1 cellular context compared by ENCODE assay signal in genomic region chr16:31712064-31712540, GRCh38.
TF ChIP-seq lines count a peak whose summit lies in the region.

No MANE protein-coding gene starts in this region.

TF ChIP-seq in HepG2, 621 proteins besides CTCF, POLR2A, EP300 and RAD21 (continues in another document):
- TF ChIP-seq ZNF567 (CRISPR knock-in tag; IDR thresholded peaks at IDR 0.05; ENCODE audit: borderline replicate concordance) (0 out of 2 replicates have a peak, but pooled peaks have one; percentile 46), ZHX1 (CRISPR knock-in tag; IDR thresholded peaks at IDR 0.05; ENCODE audit: low read depth) (0 out of 2 replicates have a peak, but pooled peaks have one; percentile 16), HINFP (CRISPR knock-in tag; IDR thresholded peaks at IDR 0.05; ENCODE audit: low read depth) (0 out of 2 replicates have a peak, but pooled peaks have one; percentile 23), CHD4 (IDR thresholded peaks at IDR 0.05; ENCODE audit: borderline replicate concordance, low read length) (no peak), ZBTB14 (CRISPR knock-in tag; IDR thresholded peaks at IDR 0.05) (no peak), PAWR (CRISPR knock-in tag; IDR thresholded peaks at IDR 0.05; ENCODE audit: borderline replicate concordance) (no peak), RBM22 (optimal IDR thresholded peaks at IDR 0.05; ENCODE audit: low read length) (peak; percentile 56), ARHGAP35 (CRISPR knock-in tag; IDR thresholded peaks at IDR 0.05; ENCODE audit: borderline replicate concordance) (no peak), ARNT2 (CRISPR knock-in tag; IDR thresholded peaks at IDR 0.05; ENCODE audit: low read depth) (0 out of 2 replicates have a peak, but pooled peaks have one; percentile 17), SSRP1 (CRISPR knock-in tag; IDR thresholded peaks at IDR 0.05) (no peak), ZNF552 (CRISPR knock-in tag; IDR thresholded peaks at IDR 0.05; ENCODE audit: borderline replicate concordance) (0 out of 2 replicates have a peak, but pooled peaks have one; percentile 8), MIER3 (CRISPR knock-in tag; IDR thresholded peaks at IDR 0.05; ENCODE audit: borderline replicate concordance) (no peak), ESRRA (CRISPR knock-in tag; IDR thresholded peaks at IDR 0.05; ENCODE audit: low read depth) (no peak), MIXL1 (CRISPR knock-in tag; IDR thresholded peaks at IDR 0.05) (peak; percentile 16; the same call in 1 of the 2 replicates), POLR2G (IDR thresholded peaks at IDR 0.05; ENCODE audit: low read depth, low read length) (peak; percentile 31), ZNF276 (CRISPR knock-in tag; IDR thresholded peaks at IDR 0.05; ENCODE audit: low read depth) (no peak), TCF12 (IDR thresholded peaks at IDR 0.05) (no peak), TCF12 (CRISPR knock-in tag; IDR thresholded peaks at IDR 0.05) (no peak), ZNF674 (CRISPR knock-in tag; IDR thresholded peaks at IDR 0.05; ENCODE audit: low read depth) (no peak), FOXO1 (CRISPR knock-in tag; IDR thresholded peaks at IDR 0.05) (0 out of 2 replicates have a peak, but pooled peaks have one; percentile 7), SMARCE1 (IDR thresholded peaks at IDR 0.05; ENCODE audit: borderline replicate concordance) (no peak), ZNF687 (CRISPR knock-in tag; IDR thresholded peaks at IDR 0.05) (peak; percentile 20; the same call in 1 of the 2 replicates), ZNF605 (CRISPR knock-in tag; IDR thresholded peaks at IDR 0.05) (no peak), AGO1 (IDR thresholded peaks at IDR 0.05; ENCODE audit: low read depth, low read length, poor library complexity, severe bottlenecking) (peak; percentile 79), NFE2 (CRISPR knock-in tag; IDR thresholded peaks at IDR 0.05) (no peak), DNMT3B (CRISPR knock-in tag; conservative IDR thresholded peaks at IDR 0.05) (no peak), BCL6 (CRISPR knock-in tag; IDR thresholded peaks at IDR 0.05) (no peak), ZNF143 (CRISPR knock-in tag; IDR thresholded peaks at IDR 0.05) (0 out of 2 replicates have a peak, but pooled peaks have one; percentile 51), ZNF83 (CRISPR knock-in tag; IDR thresholded peaks at IDR 0.05; ENCODE audit: borderline replicate concordance) (no peak), ZNF367 (CRISPR knock-in tag; IDR thresholded peaks at IDR 0.05; ENCODE audit: borderline replicate concordance) (no peak), NFKB2 (CRISPR knock-in tag; IDR thresholded peaks at IDR 0.05; ENCODE audit: borderline replicate concordance) (peak; percentile 59; the same call in 1 of the 2 replicates), ZBTB21 (CRISPR knock-in tag; IDR thresholded peaks at IDR 0.05) (no peak), RARG (CRISPR knock-in tag; IDR thresholded peaks at IDR 0.05; ENCODE audit: low read depth) (no peak), XBP1 (CRISPR knock-in tag; IDR thresholded peaks at IDR 0.05) (no peak), ZMYM3 (CRISPR knock-in tag; IDR thresholded peaks at IDR 0.05) (no peak), AGO2 (optimal IDR thresholded peaks at IDR 0.05; ENCODE audit: low read depth, low read length) (peak; percentile 72), NKX3-1 (CRISPR knock-in tag; IDR thresholded peaks at IDR 0.05) (0 out of 2 replicates have a peak, but pooled peaks have one; percentile 22), TGIF2 (CRISPR knock-in tag; IDR thresholded peaks at IDR 0.05) (0 out of 2 replicates have a peak, but pooled peaks have one; percentile 28), ZBTB7B (CRISPR knock-in tag; IDR thresholded peaks at IDR 0.05) (no peak), PHF21A (CRISPR knock-in tag; IDR thresholded peaks at IDR 0.05) (no peak), ZNF329 (CRISPR knock-in tag; IDR thresholded peaks at IDR 0.05; ENCODE audit: low read depth) (no peak), MATR3 (CRISPR knock-in tag; IDR thresholded peaks at IDR 0.05) (no peak), NFE2L1 (CRISPR knock-in tag; IDR thresholded peaks at IDR 0.05; ENCODE audit: borderline replicate concordance) (no peak), GATAD2A (CRISPR knock-in tag; IDR thresholded peaks at IDR 0.05) (no peak), ZNF652 (CRISPR knock-in tag; IDR thresholded peaks at IDR 0.05; ENCODE audit: borderline replicate concordance, low read depth) (no peak), PAF1 (CRISPR knock-in tag; IDR thresholded peaks at IDR 0.05) (0 out of 2 replicates have a peak, but pooled peaks have one; percentile 59), RNF2 (conservative IDR thresholded peaks at IDR 0.05; ENCODE audit: low read depth) (no peak), ZNF788 (CRISPR knock-in tag; IDR thresholded peaks at IDR 0.05; ENCODE audit: borderline replicate concordance) (no peak), ZNF431 (CRISPR knock-in tag; IDR thresholded peaks at IDR 0.05; ENCODE audit: borderline replicate concordance, low read depth) (0 out of 2 replicates have a peak, but pooled peaks have one; percentile 52), RFX5 (IDR thresholded peaks at IDR 0.05; ENCODE audit: low read depth, low read length) (no peak), ZBTB20 (CRISPR knock-in tag; IDR thresholded peaks at IDR 0.05; ENCODE audit: borderline replicate concordance, low read depth) (no peak), THAP7 (CRISPR knock-in tag; IDR thresholded peaks at IDR 0.05) (no peak), GABPA (IDR thresholded peaks at IDR 0.05; ENCODE audit: low read depth, low read length) (no peak), GABPA (CRISPR knock-in tag; IDR thresholded peaks at IDR 0.05; ENCODE audit: low read depth) (no peak), ZNF792 (CRISPR knock-in tag; IDR thresholded peaks at IDR 0.05) (no peak), ZNF850 (CRISPR knock-in tag; conservative IDR thresholded peaks at IDR 0.05) (no peak), BHLHE40 (IDR thresholded peaks at IDR 0.05; ENCODE audit: low read length) (no peak), HBP1 (CRISPR knock-in tag; IDR thresholded peaks at IDR 0.05; ENCODE audit: low read depth) (no peak), MLLT10 (CRISPR knock-in tag; IDR thresholded peaks at IDR 0.05) (no peak), KAT2B (IDR thresholded peaks at IDR 0.05; ENCODE audit: borderline replicate concordance, low read depth, low read length) (no peak), ZSCAN25 (CRISPR knock-in tag; IDR thresholded peaks at IDR 0.05) (no peak), POLR2AphosphoS5 (IDR thresholded peaks at IDR 0.05; ENCODE audit: low read depth, low read length) (peak; percentile 42), SNAPC5 (CRISPR knock-in tag; IDR thresholded peaks at IDR 0.05; ENCODE audit: borderline replicate concordance) (no peak), ZNF570 (CRISPR knock-in tag; IDR thresholded peaks at IDR 0.05; ENCODE audit: borderline replicate concordance) (no peak), KLF16 (CRISPR knock-in tag; IDR thresholded peaks at IDR 0.05) (no peak)
